Comparison of ENCODE assay signal across 15 cellular contexts in genomic region chr12:34405286-34406227, GRCh38.
A peak's percentile ranks its signal among the peaks of the same experiment; 100 is the strongest.
DNase-seq lines count a peak whose midpoint lies in the region; FAIRE-seq and TF ChIP-seq lines count a peak whose summit lies in the region.
"Had no signal": no experiment of that assay in that cellular context is flagged by ENCODE, and none has a peak within 500 bp of the region (broad histone marks: within the 10 kb centered on the region; RNA-seq: fewer than 3 reads in every experiment).

No MANE protein-coding gene starts in this region.

- TF ChIP-seq CTCF in dorsolateral prefrontal cortex (IDR thresholded peaks at IDR 0.05 in 54 of 56, conservative IDR thresholded peaks at IDR 0.05 in 2 of 56; ENCODE audit: low read depth in 1 of 56, partially characterized antibody in 56 of 56) = no peak

- intact Hi-C loops in dorsolateral prefrontal cortex (cut with DNase I) = no loop called here

- FAIRE-seq in urothelium cell line (lab: Jason Lieb, UNC) (no peak), HTR-8/SVneo (lab: Jason Lieb, UNC) (no peak)
- FAIRE-seq: GM12892, keratinocyte had no signal

- no peak overlapping the region for H3K27ac ChIP-seq in dorsolateral prefrontal cortex
- H3K27ac ChIP-seq: KMS-11 had no signal

- no peak overlapping the region for H3K4me3 ChIP-seq in dorsolateral prefrontal cortex

- peaks cover 0 to 5% (median 0%) of the 10 kb centered on the region in 45 donors for H3K27me3 ChIP-seq in dorsolateral prefrontal cortex

- DNase-seq in activated gamma-delta T cell treated with Interleukin-2 at 50 U/mL for 16 hours = peak; percentile 0
- DNase-seq in activated gamma-delta T cell (lab: John Stamatoyannopoulos, UW) = no peak
- peak; percentile 0 to 26 (median 10) for DNase-seq in dorsolateral prefrontal cortex
- peak; percentile 86 for DNase-seq in mesenteric fat pad (ENCODE audit: low spot score)
- peak; percentile 1 for DNase-seq in urothelium cell line (ENCODE audit: low spot score)
- no peak for DNase-seq in HTR-8/SVneo (ENCODE audit: insufficient read length, low spot score)
- DNase-seq in SW 1271 (lab: John Stamatoyannopoulos, UW) = no peak
- no peak for DNase-seq in NCI-H1436 (lab: John Stamatoyannopoulos, UW)
- DNase-seq: ACHN; cerebellar nuclear complex; NCI-H2107; stimulated activated CD4-positive, alpha-beta T cell treated with anti-CD3 and anti-CD28 coated beads, Interleukin-2, amount 100 ng/mL, for 48 hours had no signal

Comparison
In these comparisons a context has a peak if more than half of its experiments do, and no peak if none do; other contexts are left out.
1. DNase-seq: peak in activated gamma-delta T cell treated with Interleukin-2 at 50 U/mL for 16 hours (single experiment), dorsolateral prefrontal cortex (10 of 10), mesenteric fat pad (single experiment) and urothelium cell line (single experiment); none in activated gamma-delta T cell (single experiment), HTR-8/SVneo (single experiment), SW 1271 (0 of 2) and NCI-H1436 (single experiment).